2 cellular contexts compared by ENCODE assay signal in the genomic region with DNA sequence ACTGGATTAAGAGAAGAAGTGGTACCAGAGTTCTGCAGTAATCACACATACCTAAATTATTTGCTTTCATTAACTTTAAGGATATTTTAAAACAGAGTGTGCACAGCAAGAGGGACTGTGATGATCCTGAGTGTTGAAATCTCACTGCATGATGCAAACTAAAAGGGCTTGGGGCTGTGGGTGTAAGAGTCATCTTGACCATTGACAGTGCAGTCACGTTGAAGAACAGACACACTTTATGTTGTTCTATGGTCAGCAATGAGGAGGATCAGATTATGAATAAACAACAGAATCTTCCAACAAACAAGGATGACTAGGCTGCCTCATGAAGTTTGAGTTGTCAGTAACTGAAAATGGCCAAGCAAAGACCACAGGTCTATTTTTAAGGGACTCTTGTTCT.
A peak's percentile ranks its signal among the peaks of the same experiment; 100 is the strongest.
TF ChIP-seq lines count a peak whose summit lies in the region.

No MANE protein-coding gene starts in this region.

TF ChIP-seq in IMR-90, 13 proteins besides CTCF, POLR2A, EP300 and RAD21:
- TF ChIP-seq, protein P1, sequence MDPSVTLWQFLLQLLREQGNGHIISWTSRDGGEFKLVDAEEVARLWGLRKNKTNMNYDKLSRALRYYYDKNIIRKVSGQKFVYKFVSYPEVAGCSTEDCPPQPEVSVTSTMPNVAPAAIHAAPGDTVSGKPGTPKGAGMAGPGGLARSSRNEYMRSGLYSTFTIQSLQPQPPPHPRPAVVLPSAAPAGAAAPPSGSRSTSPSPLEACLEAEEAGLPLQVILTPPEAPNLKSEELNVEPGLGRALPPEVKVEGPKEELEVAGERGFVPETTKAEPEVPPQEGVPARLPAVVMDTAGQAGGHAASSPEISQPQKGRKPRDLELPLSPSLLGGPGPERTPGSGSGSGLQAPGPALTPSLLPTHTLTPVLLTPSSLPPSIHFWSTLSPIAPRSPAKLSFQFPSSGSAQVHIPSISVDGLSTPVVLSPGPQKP (IDR thresholded peaks at IDR 0.05; ENCODE audit: borderline replicate concordance, low read depth, low read length), result no peak
- TF ChIP-seq BHLHE40 (IDR thresholded peaks at IDR 0.05; ENCODE audit: low read depth, low read length), result 0 out of 2 replicates have a peak, but pooled peaks have one; percentile 42
- TF ChIP-seq MXI1 (IDR thresholded peaks at IDR 0.05; ENCODE audit: borderline replicate concordance, low read depth, low read length), result no peak
- peak; percentile 86 for TF ChIP-seq CEBPB (IDR thresholded peaks at IDR 0.05; ENCODE audit: low read depth, low read length)
- TF ChIP-seq RCOR1 (IDR thresholded peaks at IDR 0.05; ENCODE audit: insufficient replicate concordance, low read length), result no peak

TF ChIP-seq in K562, 482 proteins besides CTCF, POLR2A, EP300 and RAD21:
- TF ChIP-seq CEBPG (CRISPR knock-in tag; IDR thresholded peaks at IDR 0.05) (no peak), CEBPG (tag; conservative IDR thresholded peaks at IDR 0.05 in 1 of 2, IDR thresholded peaks at IDR 0.05 in 1 of 2) (peak in 1 of 2 experiments; percentile 63; a peak in 1 of 4 replicates), PML (IDR thresholded peaks at IDR 0.05; ENCODE audit: low read length) (no peak), L3MBTL2 (IDR thresholded peaks at IDR 0.05) (no peak)
